ENCODE assay signal across 12 cellular contexts in genomic region chr1:230707732-230708630, GRCh38. TPM values are rescaled to one million over a fixed set of nuclear protein-coding genes. Genes with fewer than 3 reads are reported as not detected.
"Had no signal": no experiment of that assay in that cellular context is flagged by ENCODE, and none has a peak within 500 bp of the region (broad histone marks: within the 10 kb centered on the region; RNA-seq: fewer than 3 reads in every experiment).

No MANE protein-coding gene starts in this region.

- H3K4me3 ChIP-seq: SJSA1, tibial artery had no signal

- H3K4me1 Mint-ChIP-seq: memory B cell had no signal

- H3K27ac Mint-ChIP-seq: activated CD4-positive, alpha-beta memory T cell treated with anti-CD3 and anti-CD28 coated beads for 36 hours; dendritic cell treated with granulocyte-macrophage colony-stimulating factor and Interleukin-4, amounts not matched to agents 40 ng/mL and 50 ng/mL, for 4 days; memory B cell; natural killer cell treated with Interleukin-12 subunit alpha and Interleukin-12 subunit beta and Interleukin-15 and Interleukin-18, amount 100 ng/mL, for 72 hours had no signal

- ATAC-seq: natural killer cell treated with Interleukin-12 subunit alpha and Interleukin-12 subunit beta and Interleukin-15 and Interleukin-18, amount 100 ng/mL, for 72 hours had no signal

- H3K36me3 Mint-ChIP-seq: activated CD4-positive, alpha-beta memory T cell treated with anti-CD3 and anti-CD28 coated beads for 36 hours; memory B cell; natural killer cell treated with Interleukin-12 subunit alpha and Interleukin-12 subunit beta and Interleukin-15 and Interleukin-18, amount 100 ng/mL, for 72 hours had no signal

- H3K4me1 ChIP-seq: SJSA1 had no signal

- H3K36me3 ChIP-seq: SJSA1 had no signal

- H3K27me3 ChIP-seq: SJSA1, tibial artery had no signal

- DNase-seq: activated CD4-positive, alpha-beta memory T cell treated with anti-CD3 and anti-CD28 coated beads for 36 hours; activated CD4-positive, alpha-beta T cell treated with anti-CD3 and anti-CD28 coated beads for 1 hour; activated CD8-positive, alpha-beta memory T cell treated with anti-CD3 and anti-CD28 coated beads, Interleukin-2, amount 50 U/mL, for 4 hours; activated naive CD4-positive, alpha-beta T cell; stimulated activated CD4-positive, alpha-beta T cell treated with anti-CD3 and anti-CD28 coated beads, Interleukin-4, amount 100 ng/mL, for 1 hour; tibial artery had no signal

- H3K4me3 Mint-ChIP-seq: activated CD4-positive, alpha-beta memory T cell treated with anti-CD3 and anti-CD28 coated beads for 36 hours; dendritic cell treated with granulocyte-macrophage colony-stimulating factor and Interleukin-4, amounts not matched to agents 40 ng/mL and 50 ng/mL, for 4 days; memory B cell; natural killer cell treated with Interleukin-12 subunit alpha and Interleukin-12 subunit beta and Interleukin-15 and Interleukin-18, amount 100 ng/mL, for 72 hours had no signal

- H3K27ac ChIP-seq: SJSA1, tibial artery had no signal

- H3K9me3 ChIP-seq: SJSA1, tibial artery had no signal

- H3K9me3 Mint-ChIP-seq: activated CD4-positive, alpha-beta memory T cell treated with anti-CD3 and anti-CD28 coated beads for 36 hours; dendritic cell treated with granulocyte-macrophage colony-stimulating factor and Interleukin-4, amounts not matched to agents 40 ng/mL and 50 ng/mL, for 4 days; natural killer cell treated with Interleukin-12 subunit alpha and Interleukin-12 subunit beta and Interleukin-15 and Interleukin-18, amount 100 ng/mL, for 72 hours had no signal

RNA-seq across cellular contexts. Expression of gene AGT, which starts 5.9 kb away (rescaled TPM):
- total RNA-seq: activated CD4-positive, alpha-beta memory T cell treated with anti-CD3 and anti-CD28 coated beads for 36 hours; natural killer cell treated with Interleukin-12 subunit alpha and Interleukin-12 subunit beta and Interleukin-15 and Interleukin-18, amount 100 ng/mL, for 72 hours; SJSA1 had no signal

RNA-seq across cellular contexts. Expression of gene CAPN9, which starts 39.2 kb away (rescaled TPM):
- total RNA-seq: activated CD4-positive, alpha-beta memory T cell treated with anti-CD3 and anti-CD28 coated beads for 36 hours; epithelial cell of proximal tubule; natural killer cell treated with Interleukin-12 subunit alpha and Interleukin-12 subunit beta and Interleukin-15 and Interleukin-18, amount 100 ng/mL, for 72 hours; osteocyte; SJSA1 had no signal
